Comparison of ENCODE assay signal across 1 cellular context in genomic region chr1:147084273-147085096, GRCh38.
A peak's percentile ranks its signal among the peaks of the same experiment; 100 is the strongest.
TF ChIP-seq lines count a peak whose summit lies in the region.

No MANE protein-coding gene starts in this region.

TF ChIP-seq in K562, 482 proteins besides CTCF, POLR2A, EP300 and RAD21 (continued from another document):
- peak; percentile 56; the same call in 1 of the 2 replicates for TF ChIP-seq ZNF740 (CRISPR knock-in tag; IDR thresholded peaks at IDR 0.05)
- TF ChIP-seq ZNF740 (tag; IDR thresholded peaks at IDR 0.05), result no peak
- no peak for TF ChIP-seq ZBTB33 (CRISPR knock-in tag; IDR thresholded peaks at IDR 0.05)
- TF ChIP-seq PHB2 (IDR thresholded peaks at IDR 0.05; ENCODE audit: low read depth), result peak; percentile 68; the same call in 1 of the 2 replicates
- peak; percentile 57 for TF ChIP-seq EGR1 (conservative IDR thresholded peaks at IDR 0.05)
- peak; percentile 99 for TF ChIP-seq KDM5B (IDR thresholded peaks at IDR 0.05; ENCODE audit: insufficient replicate concordance, low read depth, low read length)
- TF ChIP-seq ZNF121 (CRISPR knock-in tag; conservative IDR thresholded peaks at IDR 0.05), result no peak
- TF ChIP-seq XRCC3 (IDR thresholded peaks at IDR 0.05), result no peak
- TF ChIP-seq, protein P1, sequence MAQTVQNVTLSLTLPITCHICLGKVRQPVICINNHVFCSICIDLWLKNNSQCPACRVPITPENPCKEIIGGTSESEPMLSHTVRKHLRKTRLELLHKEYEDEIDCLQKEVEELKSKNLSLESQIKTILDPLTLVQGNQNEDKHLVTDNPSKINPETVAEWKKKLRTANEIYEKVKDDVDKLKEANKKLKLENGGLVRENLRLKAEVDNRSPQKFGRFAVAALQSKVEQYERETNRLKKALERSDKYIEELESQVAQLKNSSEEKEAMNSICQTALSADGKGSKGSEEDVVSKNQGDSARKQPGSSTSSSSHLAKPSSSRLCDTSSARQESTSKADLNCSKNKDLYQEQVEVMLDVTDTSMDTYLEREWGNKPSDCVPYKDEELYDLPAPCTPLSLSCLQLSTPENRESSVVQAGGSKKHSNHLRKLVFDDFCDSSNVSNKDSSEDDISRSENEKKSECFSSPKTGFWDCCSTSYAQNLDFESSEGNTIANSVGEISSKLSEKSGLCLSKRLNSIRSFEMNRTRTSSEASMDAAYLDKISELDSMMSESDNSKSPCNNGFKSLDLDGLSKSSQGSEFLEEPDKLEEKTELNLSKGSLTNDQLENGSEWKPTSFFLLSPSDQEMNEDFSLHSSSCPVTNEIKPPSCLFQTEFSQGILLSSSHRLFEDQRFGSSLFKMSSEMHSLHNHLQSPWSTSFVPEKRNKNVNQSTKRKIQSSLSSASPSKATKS (CRISPR knock-in tag; IDR thresholded peaks at IDR 0.05), result no peak
- peak; percentile 68; the same call in 1 of the 2 replicates for TF ChIP-seq NCOA1 (IDR thresholded peaks at IDR 0.05; ENCODE audit: low read depth)
- peak; percentile 29 for TF ChIP-seq HDAC3 (IDR thresholded peaks at IDR 0.05; ENCODE audit: borderline replicate concordance, partially characterized antibody)
- TF ChIP-seq MEF2A (IDR thresholded peaks at IDR 0.05; ENCODE audit: control insufficient read depth, low read depth, low read length), result peak; percentile 86
- no peak for TF ChIP-seq ZNF311 (CRISPR knock-in tag; IDR thresholded peaks at IDR 0.05)
- TF ChIP-seq ZNF830 (CRISPR knock-in tag; IDR thresholded peaks at IDR 0.05), result no peak
- TF ChIP-seq SPI1 (IDR thresholded peaks at IDR 0.05; ENCODE audit: borderline replicate concordance, low read depth, low read length), result peak; percentile 73
- TF ChIP-seq MAX (CRISPR knock-in tag; IDR thresholded peaks at IDR 0.05), result peak; percentile 38
- TF ChIP-seq RREB1 (CRISPR knock-in tag; IDR thresholded peaks at IDR 0.05), result 0 out of 2 replicates have a peak, but pooled peaks have one; percentile 13
- TF ChIP-seq ZNF395 (CRISPR knock-in tag; IDR thresholded peaks at IDR 0.05), result peak; percentile 83; the same call in 1 of the 2 replicates
- no peak for TF ChIP-seq ZNF592 (IDR thresholded peaks at IDR 0.05)
- peak in 1 of 3 experiments; percentile 65; a peak in 1 of 6 replicates for TF ChIP-seq ZBTB11 (CRISPR knock-in tag; IDR thresholded peaks at IDR 0.05)
- peak; percentile 75 to 88 for TF ChIP-seq MAZ (CRISPR knock-in tag; conservative IDR thresholded peaks at IDR 0.05 in 1 of 2, IDR thresholded peaks at IDR 0.05 in 1 of 2)
- no peak; the same call in 1 of the 2 replicates for TF ChIP-seq KAT7 (CRISPR knock-in tag; IDR thresholded peaks at IDR 0.05; ENCODE audit: borderline replicate concordance)
- peak; percentile 88 for TF ChIP-seq ELF1 (tag; IDR thresholded peaks at IDR 0.05)
- peak; percentile 34 for TF ChIP-seq TCF3 (CRISPR knock-in tag; IDR thresholded peaks at IDR 0.05)
- TF ChIP-seq MAFF (IDR thresholded peaks at IDR 0.05; ENCODE audit: low read length), result peak; percentile 45
- TF ChIP-seq TAF9B (IDR thresholded peaks at IDR 0.05; ENCODE audit: partially characterized antibody), result peak; percentile 98
- TF ChIP-seq NR2C1 (IDR thresholded peaks at IDR 0.05), result no peak
- TF ChIP-seq NR2C1 (tag; IDR thresholded peaks at IDR 0.05), result 0 out of 2 replicates have a peak, but pooled peaks have one; percentile 20
- peak; percentile 88 for TF ChIP-seq ETV5 (CRISPR knock-in tag; IDR thresholded peaks at IDR 0.05; ENCODE audit: low read depth)
- TF ChIP-seq TAF1 (IDR thresholded peaks at IDR 0.05; ENCODE audit: control insufficient read depth, extremely low read depth, insufficient read depth, low read length, severe bottlenecking), result peak; percentile 74
- TF ChIP-seq SP2 (IDR thresholded peaks at IDR 0.05; ENCODE audit: extremely low read depth, low read depth, low read length, poor library complexity, severe bottlenecking), result no peak
- peak; percentile 97 for TF ChIP-seq ZC3H4 (CRISPR knock-in tag; IDR thresholded peaks at IDR 0.05; ENCODE audit: borderline replicate concordance)
- peak; percentile 22; the same call in 1 of the 2 replicates for TF ChIP-seq BRD4 (IDR thresholded peaks at IDR 0.05)
- TF ChIP-seq GABPB1 (CRISPR knock-in tag; IDR thresholded peaks at IDR 0.05), result peak; percentile 84
- peak; percentile 93 for TF ChIP-seq NCOA4 (IDR thresholded peaks at IDR 0.05; ENCODE audit: partially characterized antibody)
- TF ChIP-seq MAFG (tag; conservative IDR thresholded peaks at IDR 0.05), result no peak; the same call in 1 of the 2 replicates
- peak; percentile 100 for TF ChIP-seq RBM39 (optimal IDR thresholded peaks at IDR 0.05; ENCODE audit: low read depth, low read length)
- TF ChIP-seq POLR2AphosphoS2 (IDR thresholded peaks at IDR 0.05; ENCODE audit: low read length), result peak; percentile 99
- peak; percentile 7 for TF ChIP-seq ZFP36 (IDR thresholded peaks at IDR 0.05; ENCODE audit: low read depth, low read length, partially characterized antibody)
- TF ChIP-seq PURB (CRISPR knock-in tag; IDR thresholded peaks at IDR 0.05; ENCODE audit: low read depth), result no peak
- TF ChIP-seq CHCHD3 (CRISPR knock-in tag; IDR thresholded peaks at IDR 0.05), result peak; percentile 98
